In genomic region chr6:45206793-45207492, GRCh38 we compare ENCODE assay signal across 20 cellular contexts.
"Had no signal": no experiment of that assay in that cellular context is flagged by ENCODE, and none has a peak within 500 bp of the region (broad histone marks: within the 10 kb centered on the region; RNA-seq: fewer than 3 reads in every experiment).

No MANE protein-coding gene starts in this region.

- ATAC-seq: left colon; natural killer cell treated with Interleukin-12 subunit alpha and Interleukin-12 subunit beta and Interleukin-15 and Interleukin-18, amount 100 ng/mL, for 72 hours; T-cell; WTC11 had no signal

- H3K4me1 Mint-ChIP-seq: memory B cell, T-cell had no signal

- H3K27ac Mint-ChIP-seq: dendritic cell treated with granulocyte-macrophage colony-stimulating factor and Interleukin-4, amounts not matched to agents 40 ng/mL and 50 ng/mL, for 4 days; memory B cell; natural killer cell treated with Interleukin-12 subunit alpha and Interleukin-12 subunit beta and Interleukin-15 and Interleukin-18, amount 100 ng/mL, for 72 hours; T-cell; WTC11 had no signal

- H3K27ac ChIP-seq: cardiac muscle cell, neutrophil, ovary, prostate gland, spleen, stomach, suprapubic skin, tibial nerve had no signal

- H3K27me3 ChIP-seq: cardiac muscle cell, neutrophil, ovary, spleen, stomach, suprapubic skin, tibial nerve had no signal

- DNase-seq: activated CD8-positive, alpha-beta memory T cell treated with anti-CD3 and anti-CD28 coated beads for 24 hours; activated CD8-positive, alpha-beta memory T cell treated with anti-CD3 and anti-CD28 coated beads, Interleukin-2, amount 50 U/mL, for 4 hours; effector CD4-positive, alpha-beta T cell; erythroblast; foreskin fibroblast; left colon; ovary; spleen; stimulated activated CD4-positive, alpha-beta T cell treated with anti-CD3 and anti-CD28 coated beads, Interleukin-4, amount 100 ng/mL, for 1 hour; stomach; T-cell had no signal

- H3K4me1 ChIP-seq: prostate gland, spleen, stomach, suprapubic skin, tibial nerve had no signal

- H3K9me3 ChIP-seq: ovary, prostate gland, suprapubic skin had no signal

- H3K36me3 ChIP-seq: cardiac muscle cell, neutrophil, ovary, prostate gland, stomach, suprapubic skin had no signal

- H3K4me3 Mint-ChIP-seq: dendritic cell treated with granulocyte-macrophage colony-stimulating factor and Interleukin-4, amounts not matched to agents 40 ng/mL and 50 ng/mL, for 4 days; memory B cell; natural killer cell treated with Interleukin-12 subunit alpha and Interleukin-12 subunit beta and Interleukin-15 and Interleukin-18, amount 100 ng/mL, for 72 hours; T-cell; WTC11 had no signal

- H3K4me3 ChIP-seq: cardiac muscle cell, ovary, prostate gland, spleen, stomach, suprapubic skin, tibial nerve had no signal

- H3K27me3 Mint-ChIP-seq: dendritic cell treated with granulocyte-macrophage colony-stimulating factor and Interleukin-4, amounts not matched to agents 40 ng/mL and 50 ng/mL, for 4 days; memory B cell; natural killer cell treated with Interleukin-12 subunit alpha and Interleukin-12 subunit beta and Interleukin-15 and Interleukin-18, amount 100 ng/mL, for 72 hours; T-cell had no signal
